In genomic region chr1:8456991-8457390, GRCh38 we compare ENCODE assay signal across 14 cellular contexts.
DNase-seq lines count a peak whose midpoint lies in the region; ATAC-seq, FAIRE-seq and TF ChIP-seq lines count a peak whose summit lies in the region.
"Had no signal": no experiment of that assay in that cellular context is flagged by ENCODE, and none has a peak within 500 bp of the region (broad histone marks: within the 10 kb centered on the region; RNA-seq: fewer than 3 reads in every experiment).

No MANE protein-coding gene starts in this region.

- H3K9me1 ChIP-seq in endothelial cell of umbilical vein (replicated peaks; ENCODE audit: control insufficient read depth, extremely low read depth, insufficient read depth, low read length), result no peaks in the 10 kb centered on the region

- ATAC-seq in SK-N-SH treated with all-trans-retinoic acid at 6 μM for 48 hours (0 out of 3 replicates have a peak, but pooled peaks have one; percentile 12), upper lobe of right lung (no peak), HG03159 (IDR thresholded peaks at IDR 0.05; ENCODE audit: unreplicated experiment) (no peak), GM18502 (IDR thresholded peaks at IDR 0.05; ENCODE audit: poor library complexity, unreplicated experiment) (no peak)
- ATAC-seq: HepG2 had no signal

- peak overlapping the region; percentile 67 for H3K27ac ChIP-seq in endothelial cell of umbilical vein (ENCODE audit: insufficient read depth, low read depth, low read length)
- peak overlapping the region; percentile 69 for H3K27ac ChIP-seq in upper lobe of right lung

- H3K36me3 ChIP-seq in endothelial cell of umbilical vein (ENCODE audit: control insufficient read depth in 2 of 2, extremely low read depth in 1 of 2, insufficient read depth in 2 of 2, low read length in 2 of 2), result no peaks in the 10 kb centered on the region
- H3K36me3 ChIP-seq in upper lobe of right lung, result no peaks in the 10 kb centered on the region

- H2AFZ ChIP-seq in endothelial cell of umbilical vein (ENCODE audit: low read depth, low read length), result no peak overlapping the region

- TF ChIP-seq CTCF in endothelial cell of umbilical vein (IDR thresholded peaks at IDR 0.05; ENCODE audit: extremely low read depth in 1 of 2, insufficient read depth in 1 of 2, low read depth in 1 of 2, low read length in 2 of 2), result no peak
- no peak for TF ChIP-seq CTCF in nephron progenitor cell (IDR thresholded peaks at IDR 0.05)
- no peak for TF ChIP-seq CTCF in upper lobe of right lung (IDR thresholded peaks at IDR 0.05)

- no peaks in the 10 kb centered on the region for H3K27me3 Mint-ChIP-seq in nephron progenitor cell (ENCODE audit: low read depth, poor library complexity)
- H3K27me3 Mint-ChIP-seq: CD4-positive, alpha-beta memory T cell had no signal

- H3K9me3 Mint-ChIP-seq in nephron progenitor cell, result no peaks in the 10 kb centered on the region
- H3K9me3 Mint-ChIP-seq: CD4-positive, alpha-beta memory T cell had no signal

- H4K20me1 ChIP-seq in endothelial cell of umbilical vein (replicated peaks; ENCODE audit: control insufficient read depth, extremely low read depth, insufficient read depth, low read length), result no peaks in the 10 kb centered on the region

- no peak overlapping the region for H3K4me3 Mint-ChIP-seq in nephron progenitor cell
- H3K4me3 Mint-ChIP-seq: CD4-positive, alpha-beta memory T cell had no signal

- H3K4me3 ChIP-seq in endothelial cell of umbilical vein (replicated peaks in 1 of 3; ENCODE audit: insufficient read depth in 1 of 3, low read depth in 1 of 3, low read length in 3 of 3) (no peak overlapping the region), upper lobe of right lung (no peak overlapping the region)
- H3K4me3 ChIP-seq: coronary artery, GM12878 had no signal

- peaks cover 33% of the 10 kb centered on the region for H3K36me3 Mint-ChIP-seq in nephron progenitor cell (ENCODE audit: low read depth)

- POLR2A ChIA-PET in endothelial cell of umbilical vein (lab: Charles Lee), result no interaction called here

- peak overlapping the region; percentile 31 for H3K27ac Mint-ChIP-seq in nephron progenitor cell

- no peak for TF ChIP-seq POLR2A in endothelial cell of umbilical vein (IDR thresholded peaks at IDR 0.05; ENCODE audit: low read depth, low read length)

- DNase-seq in endothelial cell of umbilical vein (ENCODE audit: low read depth, low spot score), result peak; percentile 49
- no peak for DNase-seq in nephron progenitor cell
- no peak for DNase-seq in upper lobe of right lung
- no peak for DNase-seq in NCI-H1105 (lab: John Stamatoyannopoulos, UW)
- DNase-seq: activated naive CD4-positive, alpha-beta T cell treated with anti-CD3 and anti-CD28 coated beads, Interleukin-2, amount 50 U/mL, for 16 hours; CD4-positive, alpha-beta memory T cell; NCI-H1092; NCI-H2171 treated with DMSO at 0.1 percent for 48 hours had no signal

- H3K27me3 ChIP-seq in endothelial cell of umbilical vein (ENCODE audit: control insufficient read depth in 2 of 2, insufficient read depth in 2 of 2, low read length in 2 of 2) (no peaks in the 10 kb centered on the region), upper lobe of right lung (no peaks in the 10 kb centered on the region)

- no peaks in the 10 kb centered on the region for H3K79me2 ChIP-seq in endothelial cell of umbilical vein (ENCODE audit: control insufficient read depth, insufficient read depth, low read length)

- H3K9me3 ChIP-seq in endothelial cell of umbilical vein (replicated peaks; ENCODE audit: control insufficient read depth, insufficient read depth, low read length), result no peaks in the 10 kb centered on the region
- H3K9me3 ChIP-seq in upper lobe of right lung, result no peaks in the 10 kb centered on the region

- H3K4me1 ChIP-seq in endothelial cell of umbilical vein (ENCODE audit: control insufficient read depth, extremely low read depth, insufficient read depth, low read length) (peaks cover 32% of the 10 kb centered on the region), upper lobe of right lung (peaks cover 57% of the 10 kb centered on the region)

- FAIRE-seq in endothelial cell of umbilical vein (lab: Jason Lieb, UNC), result no peak
- FAIRE-seq: GM12878, HepG2 had no signal

- BruUV-seq in endothelial cell of umbilical vein (replicated peaks; lab: Mats Ljungman, UMichigan), result no TSS peak

- H3K9ac ChIP-seq in endothelial cell of umbilical vein (replicated peaks; ENCODE audit: extremely low read depth, insufficient read depth, low read length), result no peak overlapping the region

- H3K4me2 ChIP-seq in endothelial cell of umbilical vein (ENCODE audit: insufficient read depth, low read length), result peak overlapping the region; percentile 47

- CTCF ChIA-PET in endothelial cell of umbilical vein (lab: Charles Lee), result interaction anchor here (0.8 to 2.1 kb wide), 3 partner anchors 8 to 48 kb away, joined by 3 to 6 read pairs (median 4); no protein-coding TSS in a partner anchor

- peaks cover 72% of the 10 kb centered on the region for H3K4me1 Mint-ChIP-seq in nephron progenitor cell

- intact Hi-C loops in endothelial cell of umbilical vein (cut with micrococcal nuclease), result loop anchor here (1.0 to 2.0 kb wide), 2 partner anchors 33 to 60 kb away; no protein-coding TSS in a partner anchor
- intact Hi-C loops in upper lobe of right lung (cut with DNase I), result no loop called here

- dilution Hi-C loops in endothelial cell of umbilical vein (cut with MboI; ENCODE audit: extremely low pct_ligation_motif_present, low sequenced_read_pairs), result no loop called here

TF ChIP-seq in SK-N-SH treated with all-trans-retinoic acid at 6 μM for 48 hours, 23 proteins besides CTCF, POLR2A, EP300 and RAD21 (continues in another document):
- TF ChIP-seq SNAI2 (CRISPR knock-in tag; IDR thresholded peaks at IDR 0.05) (no peak), ZNF8 (CRISPR knock-in tag; IDR thresholded peaks at IDR 0.05) (no peak), GLIS3 (CRISPR knock-in tag; IDR thresholded peaks at IDR 0.05) (no peak), TSHZ2 (CRISPR knock-in tag; IDR thresholded peaks at IDR 0.05) (no peak), RARB (CRISPR knock-in tag; IDR thresholded peaks at IDR 0.05) (no peak), TCF4 (CRISPR knock-in tag; IDR thresholded peaks at IDR 0.05; ENCODE audit: borderline replicate concordance) (no peak), ZFP3 (CRISPR knock-in tag; IDR thresholded peaks at IDR 0.05) (no peak)

TF ChIP-seq in endothelial cell of umbilical vein, 7 proteins besides CTCF, POLR2A, EP300 and RAD21:
- TF ChIP-seq POLR2AphosphoS5 (IDR thresholded peaks at IDR 0.05; ENCODE audit: insufficient read depth, low read depth, low read length), result no peak
- no peak for TF ChIP-seq GATA2 (IDR thresholded peaks at IDR 0.05; ENCODE audit: insufficient read depth, insufficient read length, low read depth, low read length)
- TF ChIP-seq JUN (IDR thresholded peaks at IDR 0.05; ENCODE audit: borderline replicate concordance, insufficient read depth, insufficient read length, low read depth), result no peak
- no peak for TF ChIP-seq FOS (IDR thresholded peaks at IDR 0.05; ENCODE audit: borderline replicate concordance, insufficient read depth, low read length)
- no peak for TF ChIP-seq MAX (IDR thresholded peaks at IDR 0.05; ENCODE audit: insufficient read depth, insufficient read length)
- no peak for TF ChIP-seq EZH2 (IDR thresholded peaks at IDR 0.05; ENCODE audit: borderline replicate concordance, low read depth, low read length, severe bottlenecking)
- TF ChIP-seq MYC (IDR thresholded peaks at IDR 0.05; ENCODE audit: low read depth, low read length), result no peak
TF ChIP-seq in endothelial cell of umbilical vein: peak in this region for 0.
